In genomic region chr2:104254017-104254416, GRCh38 we compare ENCODE assay signal across 20 cellular contexts.
"Had no signal": no experiment of that assay in that cellular context is flagged by ENCODE, and none has a peak within 500 bp of the region (broad histone marks: within the 10 kb centered on the region; RNA-seq: fewer than 3 reads in every experiment).

No MANE protein-coding gene starts in this region.

- H3K27me3 ChIP-seq: esophagus muscularis mucosa, gastroesophageal sphincter, heart right ventricle, neutrophil, pancreas, sigmoid colon, spleen, upper lobe of left lung had no signal

- H3K4me1 Mint-ChIP-seq: activated B cell treated with CpG ODN at 0.5 μM for 24 hours; activated CD4-positive, alpha-beta memory T cell treated with anti-CD3 and anti-CD28 coated beads, Interleukin-2, amount 10 ng/mL, durations not matched to agents 7 days and 5 days; activated CD8-positive, alpha-beta memory T cell treated with anti-CD3 and anti-CD28 coated beads, Interleukin-2, amount 10 ng/mL, durations not matched to agents 7 days and 5 days; natural killer cell; stimulated activated naive B cell treated with anti-CD40 and anti-IgM and Interleukin-4, amounts not matched to agents 10 μg/mL and 1 μg/mL and 100 μg/mL, for 72 hours had no signal

- H3K27ac ChIP-seq: esophagus muscularis mucosa, gastroesophageal sphincter, heart right ventricle, neutrophil, pancreas, sigmoid colon, spleen, thoracic aorta, upper lobe of left lung had no signal

- H3K27me3 Mint-ChIP-seq: activated B cell treated with CpG ODN at 0.5 μM for 24 hours; activated CD4-positive, alpha-beta memory T cell treated with anti-CD3 and anti-CD28 coated beads, Interleukin-2, amount 10 ng/mL, durations not matched to agents 7 days and 5 days; activated CD8-positive, alpha-beta memory T cell treated with anti-CD3 and anti-CD28 coated beads, Interleukin-2, amount 10 ng/mL, durations not matched to agents 7 days and 5 days; activated naive CD8-positive, alpha-beta T cell; stimulated activated naive B cell treated with anti-CD40 and anti-IgM and Interleukin-4, amounts not matched to agents 10 μg/mL and 1 μg/mL and 100 μg/mL, for 72 hours had no signal

- DNase-seq: activated B cell treated with CpG ODN at 0.5 μM for 24 hours; activated CD4-positive, alpha-beta memory T cell treated with anti-CD3 and anti-CD28 coated beads, Interleukin-2, amount 10 ng/mL, durations not matched to agents 7 days and 5 days; activated CD4-positive, alpha-beta T cell treated with anti-CD3 and anti-CD28 coated beads for 48 hours; activated CD8-positive, alpha-beta memory T cell treated with anti-CD3 and anti-CD28 coated beads, Interleukin-2, amount 10 ng/mL, durations not matched to agents 7 days and 5 days; effector CD4-positive, alpha-beta T cell; heart right ventricle; left ventricle myocardium superior; natural killer cell; pancreas; sigmoid colon; spleen; stimulated activated CD4-positive, alpha-beta T cell treated with anti-CD3 and anti-CD28 coated beads, Interleukin-4, amount 100 ng/mL, for 4 hours; stimulated activated naive B cell treated with anti-CD40 and anti-IgM and Interleukin-4, amounts not matched to agents 10 μg/mL and 1 μg/mL and 100 μg/mL, for 72 hours; upper lobe of left lung had no signal

- H3K9me3 ChIP-seq: neutrophil, sigmoid colon, thoracic aorta had no signal

- H3K4me1 ChIP-seq: esophagus muscularis mucosa, gastroesophageal sphincter, heart right ventricle, pancreas, sigmoid colon, spleen, upper lobe of left lung had no signal

- H3K4me3 Mint-ChIP-seq: activated B cell treated with CpG ODN at 0.5 μM for 24 hours; activated CD4-positive, alpha-beta memory T cell treated with anti-CD3 and anti-CD28 coated beads, Interleukin-2, amount 10 ng/mL, durations not matched to agents 7 days and 5 days; activated CD8-positive, alpha-beta memory T cell treated with anti-CD3 and anti-CD28 coated beads, Interleukin-2, amount 10 ng/mL, durations not matched to agents 7 days and 5 days; activated naive CD8-positive, alpha-beta T cell; natural killer cell; stimulated activated naive B cell treated with anti-CD40 and anti-IgM and Interleukin-4, amounts not matched to agents 10 μg/mL and 1 μg/mL and 100 μg/mL, for 72 hours; T-helper 2 cell treated with Interferon-gamma antibody and Interleukin-4, amounts not matched to agents 5 μg/mL and 100 μg/mL, for 36 hours had no signal

- H3K27ac Mint-ChIP-seq: activated B cell treated with CpG ODN at 0.5 μM for 24 hours; activated CD4-positive, alpha-beta memory T cell treated with anti-CD3 and anti-CD28 coated beads, Interleukin-2, amount 10 ng/mL, durations not matched to agents 7 days and 5 days; activated CD8-positive, alpha-beta memory T cell treated with anti-CD3 and anti-CD28 coated beads, Interleukin-2, amount 10 ng/mL, durations not matched to agents 7 days and 5 days; activated naive CD8-positive, alpha-beta T cell; natural killer cell; stimulated activated naive B cell treated with anti-CD40 and anti-IgM and Interleukin-4, amounts not matched to agents 10 μg/mL and 1 μg/mL and 100 μg/mL, for 72 hours; T-helper 2 cell treated with Interferon-gamma antibody and Interleukin-4, amounts not matched to agents 5 μg/mL and 100 μg/mL, for 36 hours had no signal

- H3K36me3 ChIP-seq: esophagus muscularis mucosa, gastroesophageal sphincter, heart right ventricle, neutrophil, pancreas, sigmoid colon, spleen, thoracic aorta, upper lobe of left lung had no signal

- H3K36me3 Mint-ChIP-seq: activated CD8-positive, alpha-beta memory T cell treated with anti-CD3 and anti-CD28 coated beads, Interleukin-2, amount 10 ng/mL, durations not matched to agents 7 days and 5 days; activated naive CD8-positive, alpha-beta T cell; stimulated activated naive B cell treated with anti-CD40 and anti-IgM and Interleukin-4, amounts not matched to agents 10 μg/mL and 1 μg/mL and 100 μg/mL, for 72 hours had no signal

- ATAC-seq: activated CD8-positive, alpha-beta memory T cell treated with anti-CD3 and anti-CD28 coated beads, Interleukin-2, amount 10 ng/mL, durations not matched to agents 7 days and 5 days; gastroesophageal sphincter; heart right ventricle; left ventricle myocardium superior; natural killer cell; pancreas; stimulated activated naive B cell treated with anti-CD40 and anti-IgM and Interleukin-4, amounts not matched to agents 10 μg/mL and 1 μg/mL and 100 μg/mL, for 72 hours had no signal

- H3K4me3 ChIP-seq: esophagus muscularis mucosa, gastroesophageal sphincter, heart right ventricle, pancreas, sigmoid colon, spleen, thoracic aorta, upper lobe of left lung had no signal
